In genomic region chr2:95115418-95115817, GRCh38 we compare ENCODE assay signal across 9 cellular contexts. TPM values are rescaled to one million over a fixed set of nuclear protein-coding genes. Genes with fewer than 3 reads are reported as not detected.
DNase-seq lines count a peak whose midpoint lies in the region; ATAC-seq, FAIRE-seq and TF ChIP-seq lines count a peak whose summit lies in the region.
"Had no signal": no experiment of that assay in that cellular context is flagged by ENCODE, and none has a peak within 500 bp of the region (broad histone marks: within the 10 kb centered on the region; RNA-seq: fewer than 3 reads in every experiment).

No MANE protein-coding gene starts in this region.

- no peak overlapping the region for H3K14ac ChIP-seq in H1 (ENCODE audit: insufficient read length)

- H3K27me3 ChIP-seq in CD4-positive, CD25-positive, alpha-beta regulatory T cell (ENCODE audit: control insufficient read depth, insufficient read depth, low read length) = no peaks in the 10 kb centered on the region
- no peaks in the 10 kb centered on the region for H3K27me3 ChIP-seq in H1 (replicated peaks in 1 of 4; ENCODE audit: control insufficient read depth in 3 of 4, extremely low read depth in 1 of 4, insufficient read depth in 3 of 4, low read length in 3 of 4)

- no peak overlapping the region for H3K18ac ChIP-seq in H1 (ENCODE audit: extremely low read depth, low read length)

- H3K79me2 ChIP-seq in H1 (ENCODE audit: control insufficient read depth in 1 of 2, insufficient read depth in 2 of 2, low read length in 2 of 2) = peaks cover 5 to 28% of the 10 kb centered on the region in 2 experiments; a peak in 3 of 4 replicates

- H2BK5ac ChIP-seq in H1 (ENCODE audit: low read depth, low read length) = no peak overlapping the region

- peak; percentile 82 to 93 (median 84) for TF ChIP-seq CTCF in H1 (IDR thresholded peaks at IDR 0.05; ENCODE audit: control extremely low read depth in 1 of 3, insufficient read depth in 1 of 3, low read depth in 1 of 3, low read length in 3 of 3)

- no peak overlapping the region for H3K9ac ChIP-seq in H1 (replicated peaks in 1 of 4; ENCODE audit: extremely low read depth in 1 of 4, low read depth in 3 of 4, low read length in 3 of 4)

- H2AK5ac ChIP-seq in H1 (ENCODE audit: low read depth, low read length) = no peak overlapping the region

- peak overlapping the region; percentile 22 for H3K4me3 ChIP-seq in CD4-positive, CD25-positive, alpha-beta regulatory T cell (ENCODE audit: low read depth, low read length)
- no peak overlapping the region for H3K4me3 ChIP-seq in H1 (ENCODE audit: extremely low read depth in 1 of 4, insufficient read depth in 2 of 4, low read depth in 3 of 4, low read length in 4 of 4)
- H3K4me3 ChIP-seq: SK-N-MC had no signal

- peaks cover 0 to 5% of the 10 kb centered on the region in 2 experiments for H4K20me1 ChIP-seq in H1 (replicated peaks in 1 of 2; ENCODE audit: control insufficient read depth in 1 of 2, insufficient read depth in 2 of 2, low read length in 2 of 2)

- no peak overlapping the region for H4K91ac ChIP-seq in H1 (replicated peaks; ENCODE audit: insufficient read length, low read length)

- ATAC-seq in CD4-positive, CD25-positive, alpha-beta regulatory T cell (ENCODE audit: low read depth in 2 of 2) = peak; percentile 96 to 97
- peak; percentile 93 for ATAC-seq in HG03378 (IDR thresholded peaks at IDR 0.05; ENCODE audit: unreplicated experiment)

- H3K23me2 ChIP-seq in H1 (ENCODE audit: low read depth, low read length) = no peaks in the 10 kb centered on the region

- no peak overlapping the region for H2BK12ac ChIP-seq in H1 (ENCODE audit: low read depth, low read length)

- no peak overlapping the region for H2BK120ac ChIP-seq in H1 (replicated peaks; ENCODE audit: low read depth, low read length)

- peaks cover 3% of the 10 kb centered on the region; the same call in 1 of the 2 replicates for H3K79me1 ChIP-seq in H1 (ENCODE audit: low read depth, low read length)

- FAIRE-seq in GM19239 (lab: Jason Lieb, UNC) (peak; percentile 86), H1 (lab: Jason Lieb, UNC) (peak; percentile 55)

- H3K27me3 Mint-ChIP-seq in CD4-positive, CD25-positive, alpha-beta regulatory T cell = no peaks in the 10 kb centered on the region

- peak overlapping the region in 1 of 3 donors; percentile 67 for H3K27ac Mint-ChIP-seq in CD4-positive, CD25-positive, alpha-beta regulatory T cell

- no peak overlapping the region for H3K56ac ChIP-seq in H1 (replicated peaks; ENCODE audit: insufficient read length, low read depth, low read length)

- TF ChIP-seq EP300 in H1 (IDR thresholded peaks at IDR 0.05; ENCODE audit: borderline replicate concordance in 1 of 2, low read depth in 2 of 2, low read length in 2 of 2) = no peak

- POLR2A ChIA-PET in H1 (lab: Charles Lee; ENCODE audit: partially characterized antibody) = no interaction called here

- TF ChIP-seq RAD21 in H1 (IDR thresholded peaks at IDR 0.05 in 1 of 2, conservative IDR thresholded peaks at IDR 0.05 in 1 of 2; ENCODE audit: low read depth in 2 of 2, low read length in 2 of 2) = peak; percentile 85 to 89

- peaks cover 52% of the 10 kb centered on the region for H3K36me3 ChIP-seq in CD4-positive, CD25-positive, alpha-beta regulatory T cell (ENCODE audit: control insufficient read depth, insufficient read depth, low read length)
- peaks cover 0 to 21% (median 12%) of the 10 kb centered on the region in 4 experiments; a peak in 5 of 8 replicates for H3K36me3 ChIP-seq in H1 (ENCODE audit: control insufficient read depth in 2 of 4, insufficient read depth in 4 of 4, low read length in 3 of 4)

- no peaks in the 10 kb centered on the region for H3K9me3 Mint-ChIP-seq in CD4-positive, CD25-positive, alpha-beta regulatory T cell

- no peak overlapping the region for H2BK20ac ChIP-seq in H1 (ENCODE audit: low read length)

- peaks cover 27% of the 10 kb centered on the region for H3K4me1 ChIP-seq in CD4-positive, CD25-positive, alpha-beta regulatory T cell (ENCODE audit: control insufficient read depth, insufficient read depth, low read length, poor library complexity, severe bottlenecking)
- H3K4me1 ChIP-seq in H1 (replicated peaks in 1 of 4; ENCODE audit: control insufficient read depth in 3 of 4, insufficient read depth in 4 of 4, low read length in 3 of 4) = no peaks in the 10 kb centered on the region; a peak in 1 of 7 replicates

- H3K36me3 Mint-ChIP-seq in CD4-positive, CD25-positive, alpha-beta regulatory T cell = peaks cover 6% of the 10 kb centered on the region

- CTCF ChIA-PET in H1 (lab: Charles Lee; ENCODE audit: partially characterized antibody) = interaction anchor here (0.5 to 3.7 kb wide), 25 partner anchors 9 to 1356 kb away, joined by 3 to 40 read pairs (median 4); partner anchors contain the start of gene ZNF514

- no peak overlapping the region for H3K23ac ChIP-seq in H1 (ENCODE audit: insufficient read length)

- no peak overlapping the region for H2BK15ac ChIP-seq in H1 (ENCODE audit: low read length)

- peak; percentile 61 to 85 (median 76) for DNase-seq in CD4-positive, CD25-positive, alpha-beta regulatory T cell
- DNase-seq in GM19239 (ENCODE audit: insufficient read length, low spot score) (peak; percentile 33), NCI-H748 treated with DMSO at 0.1 percent for 48 hours (lab: John Stamatoyannopoulos, UW) (peak; percentile 19), H1 (ENCODE audit: low read depth in 1 of 2, low spot score in 2 of 2) (peak in 1 of 2 experiments; percentile 63), mucosa of gallbladder (ENCODE audit: low spot score) (peak; percentile 68)
- DNase-seq in activated CD8-positive, alpha-beta memory T cell treated with anti-CD3 and anti-CD28 coated beads for 1 hour (ENCODE audit: extremely low read depth in 1 of 2, low read depth in 1 of 2) = peak; percentile 34 to 53
- peak; percentile 42 to 57 for DNase-seq in stimulated activated CD8-positive, alpha-beta memory T cell treated with anti-CD3 and anti-CD28 coated beads, Interleukin-7, amount 100 ng/mL, for 1 hour (ENCODE audit: low read depth in 2 of 2)

- H3K9me3 ChIP-seq in CD4-positive, CD25-positive, alpha-beta regulatory T cell (ENCODE audit: control insufficient read depth in 2 of 2, low read length in 2 of 2) = no peaks in the 10 kb centered on the region
- H3K9me3 ChIP-seq in H1 (ENCODE audit: insufficient read depth in 2 of 2, low read depth in 1 of 2, low read length in 1 of 2) = no peaks in the 10 kb centered on the region

- H3K27ac ChIP-seq in CD4-positive, CD25-positive, alpha-beta regulatory T cell (ENCODE audit: insufficient read depth, low read length, poor library complexity, severe bottlenecking) = no peak overlapping the region
- no peak overlapping the region for H3K27ac ChIP-seq in H1 (ENCODE audit: low read depth, low read length)
- H3K27ac ChIP-seq: SK-N-MC had no signal

- H3K4me3 Mint-ChIP-seq in CD4-positive, CD25-positive, alpha-beta regulatory T cell = peak overlapping the region in 2 of 4 donors; percentile 44 to 74

- H4K8ac ChIP-seq in H1 (ENCODE audit: extremely low read depth, insufficient read depth, low read length) = no peak overlapping the region

- H2AFZ ChIP-seq in H1 (ENCODE audit: low read length) = no peak overlapping the region

- no peak for TF ChIP-seq POLR2A in H1 (IDR thresholded peaks at IDR 0.05; ENCODE audit: control extremely low read depth in 1 of 2, low read depth in 2 of 2, low read length in 2 of 2)

- no peak overlapping the region for H3K4ac ChIP-seq in H1 (replicated peaks; ENCODE audit: insufficient read length, low read depth, low read length)

- WGBS in H1 (ENCODE audit: extremely low coverage in 1 of 2, insufficient coverage in 1 of 2, insufficient read length in 1 of 2, insufficient replicate concordance in 2 of 2, low coverage in 1 of 2, low lambda C conversion rate in 2 of 2, missing lambda C conversion rate in 1 of 2), 2 experiments = 47% methylated on average over 7 of the region's 7 CpGs; no CpG with 5 or more reads in 1 of the 2 experiments

- peaks cover 36 to 45% (median 40%) of the 10 kb centered on the region in 4 donors for H3K4me1 Mint-ChIP-seq in CD4-positive, CD25-positive, alpha-beta regulatory T cell

- H4K5ac ChIP-seq in H1 (ENCODE audit: insufficient read length, low read depth, low read length) = no peak overlapping the region

- H3K4me2 ChIP-seq in H1 (ENCODE audit: insufficient read depth in 1 of 2, low read depth in 2 of 2, low read length in 2 of 2) = no peak overlapping the region

RNA-seq across cellular contexts. Expression of gene MRPS5, which starts 6.2 kb away (rescaled TPM):
- total RNA-seq in CD4-positive, CD25-positive, alpha-beta regulatory T cell = 31.2 TPM
- polyA plus RNA-seq in CD4-positive, CD25-positive, alpha-beta regulatory T cell = 10 to 100 TPM; 36.6 to 46.4 (median 43.0) TPM
- total RNA-seq in H1 (2021; fragmentation: NEBNext Ultra II Directional; extraction: Animal tissue kit (Norgen Biotek cat#: 25700)) = 52.8 and 53.0 TPM in 2 replicates
- 36.7 and 38.3 TPM in 2 replicates for polyA plus RNA-seq in H1 (2011; rRNA removed)
- polyA plus RNA-seq in H1 (2011; cell fraction: cytosol; rRNA removed) = 46.5 TPM
- polyA plus RNA-seq in H1 (2011; cell fraction: nucleus; rRNA removed) = 51.5 TPM
- polyA plus RNA-seq in H1 (2012, experiment 1 of 2) = 50.1 to 55.1 TPM (median 50.5 TPM) in 4 replicates
- polyA plus RNA-seq in H1 (2012, experiment 2 of 2) = 28.5 TPM
- 48.3 TPM for polyA plus RNA-seq in H1 (2013, experiment 1 of 2)
- 45.4 TPM for polyA plus RNA-seq in H1 (2013, experiment 2 of 2)
- 28.4 and 32.0 TPM in 2 replicates for polyA minus RNA-seq in H1 (2011; rRNA and poly(A)+ RNA removed)
- polyA minus RNA-seq in H1 (2011; cell fraction: cytosol; rRNA and poly(A)+ RNA removed) = 19.7 TPM
- polyA minus RNA-seq in H1 (2011; cell fraction: nucleus; rRNA and poly(A)+ RNA removed) = 35.6 TPM
- 54.0 TPM for total RNA-seq in mucosa of gallbladder

RNA-seq across cellular contexts. Expression of gene ZNF514, which starts 44.2 kb away (rescaled TPM):
- 11.4 TPM for total RNA-seq in CD4-positive, CD25-positive, alpha-beta regulatory T cell
- 10 to 100 TPM in 3 of 4 donors, 1 to 10 TPM in 1; 8.9 to 12.9 (median 11.7) TPM for polyA plus RNA-seq in CD4-positive, CD25-positive, alpha-beta regulatory T cell
- 12.1 and 13.3 TPM in 2 replicates for total RNA-seq in H1 (2021; fragmentation: NEBNext Ultra II Directional; extraction: Animal tissue kit (Norgen Biotek cat#: 25700))
- polyA plus RNA-seq in H1 (2011; rRNA removed) = 4.2 and 5.3 TPM in 2 replicates
- polyA plus RNA-seq in H1 (2011; cell fraction: cytosol; rRNA removed) = 9.1 TPM
- 12.2 TPM for polyA plus RNA-seq in H1 (2011; cell fraction: nucleus; rRNA removed)
- 10.5 to 14.9 TPM (median 11.1 TPM) in 4 replicates for polyA plus RNA-seq in H1 (2012, experiment 1 of 2)
- polyA plus RNA-seq in H1 (2012, experiment 2 of 2) = 0.79 TPM
- 10.8 TPM for polyA plus RNA-seq in H1 (2013, experiment 1 of 2)
- 9.2 TPM for polyA plus RNA-seq in H1 (2013, experiment 2 of 2)
- 5.4 and 7.5 TPM in 2 replicates for polyA minus RNA-seq in H1 (2011; rRNA and poly(A)+ RNA removed)
- 8.2 TPM for polyA minus RNA-seq in H1 (2011; cell fraction: cytosol; rRNA and poly(A)+ RNA removed)
- 19.7 TPM for polyA minus RNA-seq in H1 (2011; cell fraction: nucleus; rRNA and poly(A)+ RNA removed)
- total RNA-seq in mucosa of gallbladder = 25.4 TPM

RNA-seq across cellular contexts. Expression of gene ZNF2, which starts 50.2 kb away (rescaled TPM):
- 1.8 TPM for total RNA-seq in CD4-positive, CD25-positive, alpha-beta regulatory T cell
- 1 to 10 TPM; 2.4 to 4.6 (median 3.6) TPM for polyA plus RNA-seq in CD4-positive, CD25-positive, alpha-beta regulatory T cell
- 2.9 and 3.0 TPM in 2 replicates for total RNA-seq in H1 (2021; fragmentation: NEBNext Ultra II Directional; extraction: Animal tissue kit (Norgen Biotek cat#: 25700))
- polyA plus RNA-seq in H1 (2011; rRNA removed) = 0.93 and 1.3 TPM in 2 replicates
- polyA plus RNA-seq in H1 (2011; cell fraction: cytosol; rRNA removed) = 1.1 TPM
- polyA plus RNA-seq in H1 (2011; cell fraction: nucleus; rRNA removed) = 1.4 TPM
- polyA plus RNA-seq in H1 (2012, experiment 1 of 2) = 1.1 to 1.5 TPM (median 1.4 TPM) in 4 replicates
- 0.33 TPM for polyA plus RNA-seq in H1 (2012, experiment 2 of 2)
- polyA plus RNA-seq in H1 (2013, experiment 1 of 2) = 1.4 TPM
- polyA plus RNA-seq in H1 (2013, experiment 2 of 2) = 1.5 TPM
- 3.1 and 3.6 TPM in 2 replicates for polyA minus RNA-seq in H1 (2011; rRNA and poly(A)+ RNA removed)
- 2.1 TPM for polyA minus RNA-seq in H1 (2011; cell fraction: cytosol; rRNA and poly(A)+ RNA removed)
- 1.9 TPM for polyA minus RNA-seq in H1 (2011; cell fraction: nucleus; rRNA and poly(A)+ RNA removed)
- 4.9 TPM for total RNA-seq in mucosa of gallbladder
